Comparison of ENCODE assay signal across 28 cellular contexts in the genomic region with DNA sequence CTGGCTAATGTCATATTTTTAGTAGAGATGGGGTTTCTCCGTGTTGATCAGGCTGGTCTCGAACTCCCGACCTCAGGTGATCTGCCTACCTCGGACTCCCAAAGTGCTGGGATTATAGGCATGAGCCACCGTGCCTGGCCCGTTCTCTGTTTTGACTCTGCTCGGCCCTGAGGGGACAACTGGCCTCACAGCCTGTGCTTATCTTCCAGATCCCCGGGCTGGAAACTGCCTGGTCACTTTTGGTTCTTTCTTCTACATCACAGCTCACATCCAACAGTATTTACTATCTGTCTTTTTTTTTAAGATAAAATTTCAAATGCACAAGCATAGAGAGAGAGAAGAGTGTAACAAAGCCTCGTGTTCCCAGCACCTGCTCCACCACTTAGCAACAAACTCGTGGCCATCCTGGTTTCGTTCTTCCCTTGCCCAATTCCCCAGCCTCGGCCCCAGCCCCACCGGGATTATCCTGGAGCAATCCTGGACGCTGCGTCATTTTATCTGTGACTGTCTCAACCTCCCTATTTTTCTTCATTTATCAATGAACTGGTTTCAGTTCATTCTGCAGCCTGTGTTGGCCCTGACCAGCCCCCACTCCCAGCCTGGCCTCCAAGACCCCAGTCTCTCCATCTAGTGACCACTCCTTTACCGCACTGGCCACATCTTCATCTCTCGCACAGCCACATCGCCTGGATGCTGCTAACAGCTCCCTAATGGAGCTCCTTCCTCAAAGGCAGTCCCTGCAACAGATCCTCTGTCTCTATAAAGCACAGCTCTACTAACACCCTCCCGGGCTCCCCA. TPM values are rescaled to one million over a fixed set of nuclear protein-coding genes. Genes with fewer than 3 reads are reported as not detected.
DNase-seq lines count a peak whose midpoint lies in the region; ATAC-seq, FAIRE-seq and TF ChIP-seq lines count a peak whose summit lies in the region.
"Had no signal": no experiment of that assay in that cellular context is flagged by ENCODE, and none has a peak within 500 bp of the region (broad histone marks: within the 10 kb centered on the region; RNA-seq: fewer than 3 reads in every experiment).

No MANE protein-coding gene starts in this region.

- H3K36me3 Mint-ChIP-seq in WTC11 = no peaks in the 10 kb centered on the region
- H3K36me3 Mint-ChIP-seq in nephron progenitor cell (ENCODE audit: low read depth) = peaks cover 11% of the 10 kb centered on the region
- H3K36me3 Mint-ChIP-seq: CD4-positive, alpha-beta memory T cell had no signal

- H3K4me1 Mint-ChIP-seq in WTC11 (peaks cover 32% of the 10 kb centered on the region), nephron progenitor cell (no peaks in the 10 kb centered on the region)

- no peaks in the 10 kb centered on the region for H3K79me2 ChIP-seq in HepG2 (ENCODE audit: insufficient read depth, low read length)

- H3K9ac ChIP-seq in HepG2 (ENCODE audit: insufficient read depth, low read depth, low read length) = no peak overlapping the region
- H3K9ac ChIP-seq: BLaER1 treated with 17β-estradiol and CSF1 and Interleukin-3, amounts not matched to agents 10 nM and 100 nM had no signal

- no peak for TF ChIP-seq RAD21 in HepG2 (CRISPR knock-in tag; IDR thresholded peaks at IDR 0.05)

- WGBS in right lobe of liver (ENCODE audit: insufficient coverage, low coverage, low lambda C conversion rate, missing lambda C conversion rate) = 76% methylated on average over 19 of the region's 19 CpGs
- WGBS in HepG2 (ENCODE audit: low lambda C conversion rate) = 53% methylated on average over 17 of the region's 19 CpGs

- no peaks in the 10 kb centered on the region; the same call in 1 of the 2 replicates for H3K27me3 Mint-ChIP-seq in WTC11 (ENCODE audit: low read depth)
- peaks cover 17% of the 10 kb centered on the region for H3K27me3 Mint-ChIP-seq in nephron progenitor cell (ENCODE audit: low read depth, poor library complexity)

- FAIRE-seq in HepG2 (lab: Jason Lieb, UNC) = no peak
- FAIRE-seq: A549, G401.6 had no signal

- DNase-seq in right lobe of liver (peak in 2 of 3 donors; percentile 7), HepG2 (ENCODE audit: low spot score) (no peak), WTC11 (ENCODE audit: low spot score) (no peak), nephron progenitor cell (no peak), NCI-H1105 (lab: John Stamatoyannopoulos, UW) (no peak)
- DNase-seq: AML-193; CD4-positive, alpha-beta memory T cell; COR-L47; DMS53; Karpas-422; NCI-H1092; NCI-H1436; NCI-H187; NCI-H2081 treated with DMSO at 0.1 percent for 48 hours; NCI-H2171; NCI-H226; NCI-H510A; RPMI8226; SHP77 treated with DMSO at 0.1 percent for 48 hours had no signal

- H3K27ac ChIP-seq in right lobe of liver = no peak overlapping the region
- H3K27ac ChIP-seq in HepG2 (ENCODE audit: extremely low read length, insufficient read depth, low read length) = no peak overlapping the region
- H3K27ac ChIP-seq: A549; BLaER1 treated with 17β-estradiol and CSF1 and Interleukin-3, amounts not matched to agents 10 nM and 100 nM had no signal

- H3K9me3 Mint-ChIP-seq in WTC11 (peaks cover 4% of the 10 kb centered on the region; the same call in 1 of the 2 replicates), nephron progenitor cell (peaks cover 21% of the 10 kb centered on the region)
- H3K9me3 Mint-ChIP-seq: CD4-positive, alpha-beta memory T cell; GM23338 had no signal

- in situ Hi-C loops in HepG2 (cut with HindIII; ENCODE audit: extremely low pct_ligation_motif_present, low pct_unique_long_range_greater_than_20kb) = no loop called here

- H3K4me1 ChIP-seq in right lobe of liver (no peaks in the 10 kb centered on the region), HepG2 (ENCODE audit: insufficient read depth, low read length) (no peaks in the 10 kb centered on the region)
- H3K4me1 ChIP-seq: A549 had no signal

- CTCF ChIA-PET in HepG2 (lab: Yijun Ruan, JAX; ENCODE audit: low intra/inter-chr PET ratio, low total read pairs) (no interaction called here), WTC11 (lab: Charles Lee) (interaction anchor here (4.5 kb wide), 1 partner anchor 7 kb away, joined by 36 read pairs; no protein-coding TSS in a partner anchor)

- H4K20me1 ChIP-seq in HepG2 (ENCODE audit: insufficient read depth, low read length) = no peaks in the 10 kb centered on the region
- H4K20me1 ChIP-seq: BLaER1 treated with 17β-estradiol and CSF1 and Interleukin-3, amounts not matched to agents 10 nM and 100 nM had no signal

- H3K4me2 ChIP-seq in HepG2 (ENCODE audit: low read depth, low read length) = no peak overlapping the region
- H3K4me2 ChIP-seq: A549; BLaER1 treated with 17β-estradiol and CSF1 and Interleukin-3, amounts not matched to agents 10 nM and 100 nM; GM23338 had no signal

- no TSS peak for BruUV-seq in HepG2 (replicated peaks; lab: Mats Ljungman, UMichigan)

- no peaks in the 10 kb centered on the region for H3K27me3 ChIP-seq in right lobe of liver
- H3K27me3 ChIP-seq in HepG2 (ENCODE audit: control insufficient read depth in 1 of 2, insufficient read depth in 2 of 2, low read length in 2 of 2) = no peaks in the 10 kb centered on the region
- H3K27me3 ChIP-seq: BLaER1 treated with 17β-estradiol and CSF1 and Interleukin-3, amounts not matched to agents 10 nM and 100 nM had no signal

- no peak for TF ChIP-seq EP300 in HepG2 (IDR thresholded peaks at IDR 0.05; ENCODE audit: low read depth in 2 of 2, low read length in 2 of 2)
- TF ChIP-seq EP300 in HepG2 (CRISPR knock-in tag; IDR thresholded peaks at IDR 0.05; ENCODE audit: borderline replicate concordance) = no peak

- H3K36me3 ChIP-seq in right lobe of liver (no peaks in the 10 kb centered on the region), HepG2 (replicated peaks in 1 of 2; ENCODE audit: control insufficient read depth in 1 of 2, insufficient read depth in 2 of 2, low read length in 2 of 2) (no peaks in the 10 kb centered on the region)
- H3K36me3 ChIP-seq: BLaER1 treated with 17β-estradiol and CSF1 and Interleukin-3, amounts not matched to agents 10 nM and 100 nM; HAP-1 had no signal

- no peak for ATAC-seq in right lobe of liver
- no peak for ATAC-seq in HepG2
- ATAC-seq in WTC11 = no peak
- ATAC-seq in HG03159 (IDR thresholded peaks at IDR 0.05; ENCODE audit: unreplicated experiment) = no peak
- ATAC-seq in GM18502 (IDR thresholded peaks at IDR 0.05; ENCODE audit: poor library complexity, unreplicated experiment) = no peak
- ATAC-seq: A549, GM23338 had no signal

- no peak for TF ChIP-seq CTCF in right lobe of liver (IDR thresholded peaks at IDR 0.05)
- TF ChIP-seq CTCF in HepG2 (CRISPR knock-in tag; IDR thresholded peaks at IDR 0.05) = no peak
- no peak for TF ChIP-seq CTCF in WTC11 (IDR thresholded peaks at IDR 0.05)
- no peak for TF ChIP-seq CTCF in nephron progenitor cell (IDR thresholded peaks at IDR 0.05)

- no peak overlapping the region for H2AFZ ChIP-seq in HepG2 (ENCODE audit: low read length)
- H2AFZ ChIP-seq: GM23338 had no signal

- no peak overlapping the region for H3K4me3 Mint-ChIP-seq in WTC11
- H3K4me3 Mint-ChIP-seq in nephron progenitor cell = no peak overlapping the region
- H3K4me3 Mint-ChIP-seq: CD4-positive, alpha-beta memory T cell; GM23338; IgD-negative memory B cell had no signal

- peak overlapping the region; percentile 62 for H3K27ac Mint-ChIP-seq in WTC11
- H3K27ac Mint-ChIP-seq in nephron progenitor cell = peak overlapping the region; percentile 71
- H3K27ac Mint-ChIP-seq: GM23338 had no signal

- POLR2A ChIA-PET in HepG2 (lab: Yijun Ruan, JAX) = no interaction called here
- POLR2A ChIA-PET in WTC11 (lab: Charles Lee) = no interaction called here

- H3K4me3 ChIP-seq in right lobe of liver (no peak overlapping the region), HepG2 (replicated peaks in 1 of 3; ENCODE audit: insufficient read depth in 1 of 3, low read depth in 2 of 3, low read length in 3 of 3) (no peak overlapping the region)
- H3K4me3 ChIP-seq: A549; BLaER1 treated with 17β-estradiol and CSF1 and Interleukin-3, amounts not matched to agents 10 nM and 100 nM; GM23338; HAP-1 had no signal

- no peaks in the 10 kb centered on the region for H3K9me3 ChIP-seq in right lobe of liver
- H3K9me3 ChIP-seq in HepG2 (ENCODE audit: low read length) = no peaks in the 10 kb centered on the region; the same call in 1 of the 2 replicates
- H3K9me3 ChIP-seq: HAP-1 had no signal

- intact Hi-C loops in right lobe of liver (cut with DNase I) (no loop called here), HepG2 (cut with micrococcal nuclease; ENCODE audit: unreplicated experiment) (no loop called here)

- TF ChIP-seq POLR2A in right lobe of liver (IDR thresholded peaks at IDR 0.05) = no peak
- no peak for TF ChIP-seq POLR2A in HepG2 (IDR thresholded peaks at IDR 0.05; ENCODE audit: insufficient read depth in 1 of 2, low read depth in 2 of 2, low read length in 2 of 2)

RNA-seq across cellular contexts. Expression of a gene that starts 21.1 kb away (rescaled TPM):
- total RNA-seq in right lobe of liver (under 1 TPM in 2 of 6 experiments, not detected in 4; 0.18 to 0.37 TPM), HepG2 (2016; rRNA removed; fragmentation: Illumina TruSeq; extraction: Trizol) (30.3 and 33.8 TPM in 2 replicates), WTC11 (2021) (92.2 to 102 TPM (median 99.3 TPM) in 3 replicates)
- 7.8 and 9.5 TPM in 2 replicates for total RNA-seq in HepG2 (2016; cell fraction: cytosol; rRNA removed; fragmentation: Illumina TruSeq; extraction: Trizol; ENCODE audit: low read depth)
- total RNA-seq in HepG2 (2016; cell fraction: insoluble cytoplasmic fraction; rRNA removed; fragmentation: Illumina TruSeq; extraction: Trizol) = 29.3 and 34.9 TPM in 2 replicates
- 14.8 and 15.2 TPM in 2 replicates for total RNA-seq in HepG2 (2016; cell fraction: membrane; rRNA removed; fragmentation: Illumina TruSeq; extraction: Trizol)
- total RNA-seq in HepG2 (2016; cell fraction: nucleus; rRNA removed; fragmentation: Illumina TruSeq; extraction: Trizol) = 14.4 and 16.9 TPM in 2 replicates
- 10.9 and 15.6 TPM in 2 replicates for polyA plus RNA-seq in HepG2 (2011; rRNA removed)
- 7.9 and 16.3 TPM in 2 replicates for polyA plus RNA-seq in HepG2 (2011; cell fraction: cytosol; rRNA removed)
- 10.1 and 14.2 TPM in 2 replicates for polyA plus RNA-seq in HepG2 (2011; cell fraction: nucleus; rRNA removed)
- 3.0 and 7.2 TPM in 2 replicates for polyA plus RNA-seq in HepG2 (2012)
- polyA plus RNA-seq in HepG2 (2016; cell fraction: cytosol; fragmentation: Illumina TruSeq; extraction: Trizol; ENCODE audit: low read depth) = 8.3 and 8.8 TPM in 2 replicates
- polyA plus RNA-seq in HepG2 (2016; cell fraction: insoluble cytoplasmic fraction; fragmentation: Illumina TruSeq; extraction: Trizol; ENCODE audit: low read depth) = 36.2 and 37.7 TPM in 2 replicates
- polyA plus RNA-seq in HepG2 (2016; cell fraction: membrane; fragmentation: Illumina TruSeq; extraction: Trizol; ENCODE audit: low read depth) = 12.6 and 13.0 TPM in 2 replicates
- 23.4 and 26.5 TPM in 2 replicates for polyA plus RNA-seq in HepG2 (2016; cell fraction: nucleus; fragmentation: Illumina TruSeq; extraction: Trizol; ENCODE audit: insufficient read depth, low read depth)
- 10.1 and 24.0 TPM in 2 replicates for polyA minus RNA-seq in HepG2 (2011; rRNA and poly(A)+ RNA removed; ENCODE audit: low replicate concordance)
- 3.4 and 4.2 TPM in 2 replicates for polyA minus RNA-seq in HepG2 (2011; cell fraction: cytosol; rRNA and poly(A)+ RNA removed)
- polyA minus RNA-seq in HepG2 (2011; cell fraction: nucleus; rRNA and poly(A)+ RNA removed) = 2.9 and 4.1 TPM in 2 replicates
- total RNA-seq: CD4-positive, alpha-beta memory T cell had no signal
- polyA plus RNA-seq: CD4-positive, alpha-beta memory T cell; IgD-negative memory B cell had no signal

RNA-seq across cellular contexts. Expression of a gene that starts 30.5 kb away (rescaled TPM):
- total RNA-seq in right lobe of liver (not detected), HepG2 (2016; rRNA removed; fragmentation: Illumina TruSeq; extraction: Trizol) (not detected in 2 replicates), WTC11 (2021) (0.32 to 0.71 TPM (median 0.46 TPM) in 3 replicates)
- not detected in 2 replicates for total RNA-seq in HepG2 (2016; cell fraction: cytosol; rRNA removed; fragmentation: Illumina TruSeq; extraction: Trizol; ENCODE audit: low read depth)
- not detected in 2 replicates for total RNA-seq in HepG2 (2016; cell fraction: insoluble cytoplasmic fraction; rRNA removed; fragmentation: Illumina TruSeq; extraction: Trizol)
- total RNA-seq in HepG2 (2016; cell fraction: membrane; rRNA removed; fragmentation: Illumina TruSeq; extraction: Trizol) = not detected in 2 replicates
- total RNA-seq in HepG2 (2016; cell fraction: nucleus; rRNA removed; fragmentation: Illumina TruSeq; extraction: Trizol) = not detected in 2 replicates
- not detected in 2 replicates for polyA plus RNA-seq in HepG2 (2011; rRNA removed)
- polyA plus RNA-seq in HepG2 (2011; cell fraction: cytosol; rRNA removed) = not detected in 2 replicates
- polyA plus RNA-seq in HepG2 (2011; cell fraction: nucleus; rRNA removed) = not detected in 2 replicates
- polyA plus RNA-seq in HepG2 (2012) = not detected in 2 replicates
- polyA plus RNA-seq in HepG2 (2016; cell fraction: cytosol; fragmentation: Illumina TruSeq; extraction: Trizol; ENCODE audit: low read depth) = not detected in 2 replicates
- polyA plus RNA-seq in HepG2 (2016; cell fraction: insoluble cytoplasmic fraction; fragmentation: Illumina TruSeq; extraction: Trizol; ENCODE audit: low read depth) = not detected in 2 replicates
- polyA plus RNA-seq in HepG2 (2016; cell fraction: membrane; fragmentation: Illumina TruSeq; extraction: Trizol; ENCODE audit: low read depth) = not detected in 2 replicates
- polyA plus RNA-seq in HepG2 (2016; cell fraction: nucleus; fragmentation: Illumina TruSeq; extraction: Trizol; ENCODE audit: insufficient read depth, low read depth) = not detected in 2 replicates
- polyA minus RNA-seq in HepG2 (2011; rRNA and poly(A)+ RNA removed; ENCODE audit: low replicate concordance) = not detected in 2 replicates
- polyA minus RNA-seq in HepG2 (2011; cell fraction: cytosol; rRNA and poly(A)+ RNA removed) = not detected in 2 replicates
- not detected in 2 replicates for polyA minus RNA-seq in HepG2 (2011; cell fraction: nucleus; rRNA and poly(A)+ RNA removed)
- total RNA-seq: CD4-positive, alpha-beta memory T cell; Daoy had no signal
- polyA plus RNA-seq: A549; CD4-positive, alpha-beta memory T cell; IgD-negative memory B cell had no signal

Comparison
In these comparisons a context has a peak if more than half of its experiments do, and no peak if none do; other contexts are left out.
1. DNase-seq: peak in right lobe of liver (2 of 3); none in HepG2 (single experiment), WTC11 (single experiment), nephron progenitor cell (single experiment) and NCI-H1105 (single experiment).
2. RNA of a gene that starts 21.1 kb away (total RNA-seq): 92.2 to 102 TPM in WTC11 and 7.8 to 34.9 TPM in HepG2; 0.18 to 0.37 TPM in right lobe of liver; every median in the first group is over 4 times any median in the second.